Comparison of ENCODE assay signal across 17 cellular contexts in genomic region chr7:99311702-99312101, GRCh38. TPM values are rescaled to one million over a fixed set of nuclear protein-coding genes. Genes with fewer than 3 reads are reported as not detected.
DNase-seq lines count a peak whose midpoint lies in the region; ATAC-seq and TF ChIP-seq lines count a peak whose summit lies in the region.
"Had no signal": no experiment of that assay in that cellular context is flagged by ENCODE, and none has a peak within 500 bp of the region (broad histone marks: within the 10 kb centered on the region; RNA-seq: fewer than 3 reads in every experiment).

No MANE protein-coding gene starts in this region.

- H3K9me3 ChIP-seq in RWPE2 (ENCODE audit: severe bottlenecking) = no peaks in the 10 kb centered on the region
- H3K9me3 ChIP-seq in tibial artery = peaks cover 0 to 10% (median 0%) of the 10 kb centered on the region in 3 donors
- no peaks in the 10 kb centered on the region for H3K9me3 ChIP-seq in thyroid gland

- no peak for TF ChIP-seq POLR2A in thyroid gland (IDR thresholded peaks at IDR 0.05)

- H3K4me1 ChIP-seq in RWPE2 (ENCODE audit: insufficient read depth, poor library complexity, severe bottlenecking) (no peaks in the 10 kb centered on the region), tibial artery (peaks cover 0 to 22% (median 12%) of the 10 kb centered on the region in 4 donors), thyroid gland (no peaks in the 10 kb centered on the region)

- TF ChIP-seq CTCF in RWPE2 (IDR thresholded peaks at IDR 0.05; ENCODE audit: poor library complexity, severe bottlenecking) (peak; percentile 18), fibroblast of mammary gland (conservative IDR thresholded peaks at IDR 0.05; ENCODE audit: control insufficient read depth, insufficient read depth, low read depth, low read length) (peak; percentile 3), tibial artery (IDR thresholded peaks at IDR 0.05) (no peak), thyroid gland (IDR thresholded peaks at IDR 0.05) (no peak)

- intact Hi-C loops in tibial artery (cut with DNase I; ENCODE audit: low total_unique reads) (loop anchor here (5.0 kb wide), 1 partner anchor 169 kb away; the partner anchor contains the start of gene SMURF1), thyroid gland (cut with DNase I) (loop anchor here (5.0 kb wide), 1 partner anchor 274 kb away; no protein-coding TSS in a partner anchor)

- H3K27ac ChIP-seq in RWPE2 (ENCODE audit: poor library complexity, severe bottlenecking) (no peak overlapping the region), tibial artery (peak overlapping the region; percentile 58 to 69), thyroid gland (no peak overlapping the region)
- H3K27ac ChIP-seq: HL-60, SJSA1 had no signal

- H3K4me3 ChIP-seq in RWPE2 (ENCODE audit: severe bottlenecking) (no peak overlapping the region), fibroblast of mammary gland (ENCODE audit: control insufficient read depth, low read depth, low read length) (no peak overlapping the region), tibial artery (no peak overlapping the region), thyroid gland (replicated peaks in 1 of 3) (no peak overlapping the region)
- H3K4me3 ChIP-seq: GM23338, SJSA1 had no signal

- DNase-seq in activated effector memory CD4-positive, alpha-beta T cell treated with anti-CD3 and anti-CD28 coated beads, Interleukin-2, amount 50 U/mL, for 16 hours = peak; percentile 13
- no peak for DNase-seq in activated effector memory CD4-positive, alpha-beta T cell treated with Interleukin-2 at 50 U/mL for 16 hours
- DNase-seq in RWPE2 (ENCODE audit: low spot score) (no peak), fibroblast of mammary gland (ENCODE audit: low read depth) (no peak), tibial artery (no peak), T-helper 9 cell (no peak), NCI-H1930 (lab: John Stamatoyannopoulos, UW) (no peak), thyroid gland (no peak)
- DNase-seq: AML-193, KG1, NCI-H1092 treated with DMSO at 0.1 percent for 48 hours, NCI-H187, NCI-H446 treated with DMSO at 0.1 percent for 48 hours, NCI-H748 treated with DMSO at 0.1 percent for 48 hours had no signal

- H3K36me3 ChIP-seq in RWPE2 (ENCODE audit: low read depth) (no peaks in the 10 kb centered on the region), tibial artery (no peaks in the 10 kb centered on the region), thyroid gland (no peaks in the 10 kb centered on the region)
- H3K36me3 ChIP-seq: SJSA1 had no signal

- H3K27me3 ChIP-seq in RWPE2 (ENCODE audit: insufficient read depth, poor library complexity, severe bottlenecking) = no peaks in the 10 kb centered on the region
- H3K27me3 ChIP-seq in tibial artery = no peaks in the 10 kb centered on the region
- H3K27me3 ChIP-seq in thyroid gland = no peaks in the 10 kb centered on the region
- H3K27me3 ChIP-seq: SJSA1 had no signal

- WGBS in thyroid gland, 2 donors = 84 to 93% methylated on average over 9 of the region's 9 CpGs

- peak; percentile 35; the same call in 1 of the 3 replicates for ATAC-seq in RWPE2 (ENCODE audit: low read depth)

RNA-seq across cellular contexts. Expression of gene ARPC1A, which starts 14.0 kb away (rescaled TPM):
- 100 to 1,000 TPM; 120 to 183 (median 147) TPM for total RNA-seq in thyroid gland

RNA-seq across cellular contexts. Expression of gene MYH16, which starts 39.1 kb away (rescaled TPM):
- total RNA-seq in thyroid gland = not detected
- total RNA-seq: GM23338, SJSA1 had no signal

Comparison
In these comparisons a context has a peak if more than half of its experiments do, and no peak if none do; other contexts are left out.
1. H3K27ac ChIP-seq: peak in tibial artery (2 of 2); none in RWPE2 (single experiment) and thyroid gland (0 of 3).
2. CTCF ChIP-seq: peak in RWPE2 (single experiment) and fibroblast of mammary gland (single experiment); none in tibial artery (0 of 2) and thyroid gland (0 of 6).